ENCODE assay signal across 1 cellular context in the genomic region with DNA sequence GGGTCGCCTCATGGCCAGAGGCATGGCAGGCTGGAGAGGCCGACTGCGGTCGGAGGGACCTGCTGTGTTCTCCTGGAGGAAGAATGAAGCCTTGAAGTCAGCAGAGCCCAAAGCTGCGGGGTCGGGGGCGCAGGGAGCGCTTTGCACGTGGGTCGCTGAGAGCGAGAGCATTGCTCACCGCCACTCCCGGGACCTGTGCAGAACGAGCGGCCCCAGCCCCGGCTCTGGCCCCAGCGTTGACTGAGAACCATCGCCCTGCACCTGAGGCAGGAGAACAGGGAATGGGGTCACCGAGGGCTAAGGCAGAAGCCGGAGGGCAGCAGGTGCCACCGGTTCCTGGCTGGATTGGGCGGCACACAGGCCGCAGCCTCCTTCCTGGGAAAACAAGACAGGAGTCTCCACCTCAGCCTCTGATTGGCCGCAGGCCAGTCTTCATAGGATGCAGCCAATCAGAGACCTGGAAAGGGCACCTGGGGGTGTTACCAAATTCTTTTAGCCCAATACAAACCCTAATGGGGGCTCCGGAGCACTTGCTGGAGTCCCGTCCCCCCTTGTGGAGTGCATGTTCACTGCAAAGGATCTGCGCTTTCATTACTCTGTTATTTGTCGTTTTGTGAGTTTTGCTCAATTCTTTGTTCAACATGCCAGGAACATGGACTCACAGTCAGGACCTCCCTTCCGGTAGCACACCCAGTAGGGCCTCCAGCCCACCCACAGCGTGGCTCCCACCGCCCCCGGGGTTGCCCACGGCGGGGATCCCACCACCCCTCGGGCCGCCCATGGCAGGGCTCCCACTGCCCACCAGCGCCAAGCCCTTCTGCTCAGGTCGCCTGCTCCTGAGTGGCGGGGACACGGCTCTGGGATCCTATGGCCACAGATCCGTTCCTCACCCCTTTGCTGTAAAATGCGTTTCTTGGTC.
TF ChIP-seq lines count a peak whose summit lies in the region.

No MANE protein-coding gene starts in this region.

TF ChIP-seq in GM23338, 12 proteins besides CTCF, POLR2A, EP300 and RAD21 (continued from another document):
- TF ChIP-seq REST (IDR thresholded peaks at IDR 0.05; ENCODE audit: unreplicated experiment): no peak
- TF ChIP-seq JUNB (IDR thresholded peaks at IDR 0.05; ENCODE audit: unreplicated experiment): no peak
- TF ChIP-seq CREB1 (CRISPR knock-in tag; IDR thresholded peaks at IDR 0.05; ENCODE audit: low read depth): no peak
- TF ChIP-seq ZNF331 (CRISPR knock-in tag; IDR thresholded peaks at IDR 0.05; ENCODE audit: low read depth): no peak
- TF ChIP-seq, protein P1, sequence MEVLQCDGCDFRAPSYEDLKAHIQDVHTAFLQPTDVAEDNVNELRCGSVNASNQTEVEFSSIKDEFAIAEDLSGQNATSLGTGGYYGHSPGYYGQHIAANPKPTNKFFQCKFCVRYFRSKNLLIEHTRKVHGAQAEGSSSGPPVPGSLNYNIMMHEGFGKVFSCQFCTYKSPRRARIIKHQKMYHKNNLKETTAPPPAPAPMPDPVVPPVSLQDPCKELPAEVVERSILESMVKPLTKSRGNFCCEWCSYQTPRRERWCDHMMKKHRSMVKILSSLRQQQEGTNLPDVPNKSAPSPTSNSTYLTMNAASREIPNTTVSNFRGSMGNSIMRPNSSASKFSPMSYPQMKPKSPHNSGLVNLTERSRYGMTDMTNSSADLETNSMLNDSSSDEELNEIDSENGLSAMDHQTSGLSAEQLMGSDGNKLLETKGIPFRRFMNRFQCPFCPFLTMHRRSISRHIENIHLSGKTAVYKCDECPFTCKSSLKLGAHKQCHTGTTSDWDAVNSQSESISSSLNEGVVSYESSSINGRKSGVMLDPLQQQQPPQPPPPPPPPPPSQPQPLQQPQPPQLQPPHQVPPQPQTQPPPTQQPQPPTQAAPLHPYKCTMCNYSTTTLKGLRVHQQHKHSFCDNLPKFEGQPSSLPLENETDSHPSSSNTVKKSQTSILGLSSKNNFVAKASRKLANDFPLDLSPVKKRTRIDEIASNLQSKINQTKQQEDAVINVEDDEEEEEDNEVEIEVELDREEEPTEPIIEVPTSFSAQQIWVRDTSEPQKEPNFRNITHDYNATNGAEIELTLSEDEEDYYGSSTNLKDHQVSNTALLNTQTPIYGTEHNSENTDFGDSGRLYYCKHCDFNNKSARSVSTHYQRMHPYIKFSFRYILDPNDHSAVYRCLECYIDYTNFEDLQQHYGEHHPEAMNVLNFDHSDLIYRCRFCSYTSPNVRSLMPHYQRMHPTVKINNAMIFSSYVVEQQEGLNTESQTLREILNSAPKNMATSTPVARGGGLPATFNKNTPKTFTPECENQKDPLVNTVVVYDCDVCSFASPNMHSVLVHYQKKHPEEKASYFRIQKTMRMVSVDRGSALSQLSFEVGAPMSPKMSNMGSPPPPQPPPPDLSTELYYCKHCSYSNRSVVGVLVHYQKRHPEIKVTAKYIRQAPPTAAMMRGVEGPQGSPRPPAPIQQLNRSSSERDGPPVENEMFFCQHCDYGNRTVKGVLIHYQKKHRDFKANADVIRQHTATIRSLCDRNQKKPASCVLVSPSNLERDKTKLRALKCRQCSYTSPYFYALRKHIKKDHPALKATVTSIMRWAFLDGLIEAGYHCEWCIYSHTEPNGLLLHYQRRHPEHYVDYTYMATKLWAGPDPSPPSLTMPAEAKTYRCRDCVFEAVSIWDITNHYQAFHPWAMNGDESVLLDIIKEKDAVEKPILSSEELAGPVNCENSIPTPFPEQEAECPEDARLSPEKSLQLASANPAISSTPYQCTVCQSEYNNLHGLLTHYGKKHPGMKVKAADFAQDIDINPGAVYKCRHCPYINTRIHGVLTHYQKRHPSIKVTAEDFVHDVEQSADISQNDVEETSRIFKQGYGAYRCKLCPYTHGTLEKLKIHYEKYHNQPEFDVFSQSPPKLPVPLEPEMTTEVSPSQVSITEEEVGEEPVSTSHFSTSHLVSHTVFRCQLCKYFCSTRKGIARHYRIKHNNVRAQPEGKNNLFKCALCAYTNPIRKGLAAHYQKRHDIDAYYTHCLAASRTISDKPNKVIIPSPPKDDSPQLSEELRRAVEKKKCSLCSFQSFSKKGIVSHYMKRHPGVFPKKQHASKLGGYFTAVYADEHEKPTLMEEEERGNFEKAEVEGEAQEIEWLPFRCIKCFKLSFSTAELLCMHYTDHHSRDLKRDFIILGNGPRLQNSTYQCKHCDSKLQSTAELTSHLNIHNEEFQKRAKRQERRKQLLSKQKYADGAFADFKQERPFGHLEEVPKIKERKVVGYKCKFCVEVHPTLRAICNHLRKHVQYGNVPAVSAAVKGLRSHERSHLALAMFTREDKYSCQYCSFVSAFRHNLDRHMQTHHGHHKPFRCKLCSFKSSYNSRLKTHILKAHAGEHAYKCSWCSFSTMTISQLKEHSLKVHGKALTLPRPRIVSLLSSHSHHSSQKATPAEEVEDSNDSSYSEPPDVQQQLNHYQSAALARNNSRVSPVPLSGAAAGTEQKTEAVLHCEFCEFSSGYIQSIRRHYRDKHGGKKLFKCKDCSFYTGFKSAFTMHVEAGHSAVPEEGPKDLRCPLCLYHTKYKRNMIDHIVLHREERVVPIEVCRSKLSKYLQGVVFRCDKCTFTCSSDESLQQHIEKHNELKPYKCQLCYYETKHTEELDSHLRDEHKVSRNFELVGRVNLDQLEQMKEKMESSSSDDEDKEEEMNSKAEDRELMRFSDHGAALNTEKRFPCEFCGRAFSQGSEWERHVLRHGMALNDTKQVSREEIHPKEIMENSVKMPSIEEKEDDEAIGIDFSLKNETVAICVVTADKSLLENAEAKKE (CRISPR knock-in tag; IDR thresholded peaks at IDR 0.05): no peak
